Comparison of ENCODE assay signal across 18 cellular contexts in genomic region chr11:1565173-1565903, GRCh38. TPM values are rescaled to one million over a fixed set of nuclear protein-coding genes. Genes with fewer than 3 reads are reported as not detected.
DNase-seq lines count a peak whose midpoint lies in the region; ATAC-seq, FAIRE-seq and TF ChIP-seq lines count a peak whose summit lies in the region.
"Had no signal": no experiment of that assay in that cellular context is flagged by ENCODE, and none has a peak within 500 bp of the region (broad histone marks: within the 10 kb centered on the region; RNA-seq: fewer than 3 reads in every experiment).

No MANE protein-coding gene starts in this region.

- TF ChIP-seq EP300 in HepG2 (IDR thresholded peaks at IDR 0.05; ENCODE audit: low read depth in 2 of 2, low read length in 2 of 2) (no peak), HepG2 (CRISPR knock-in tag; IDR thresholded peaks at IDR 0.05; ENCODE audit: borderline replicate concordance) (no peak)

- POLR2A ChIA-PET in HepG2 (lab: Yijun Ruan, JAX): no interaction called here

- in situ Hi-C loops in HepG2 (cut with HindIII; ENCODE audit: extremely low pct_ligation_motif_present, low pct_unique_long_range_greater_than_20kb): no loop called here

- H3K9me3 ChIP-seq in HepG2 (ENCODE audit: low read length) (no peaks in the 10 kb centered on the region), right lobe of liver (no peaks in the 10 kb centered on the region), osteoblast (ENCODE audit: low read depth, low read length) (no peaks in the 10 kb centered on the region), kidney (ENCODE audit: control insufficient read depth in 1 of 2, low read length in 2 of 2) (no peaks in the 10 kb centered on the region)

- H3K4me1 ChIP-seq in HepG2 (ENCODE audit: insufficient read depth, low read length) (peaks cover 22% of the 10 kb centered on the region), right lobe of liver (no peaks in the 10 kb centered on the region), osteoblast (ENCODE audit: insufficient read depth, low read length) (no peaks in the 10 kb centered on the region), kidney (ENCODE audit: control insufficient read depth in 1 of 2, insufficient read depth in 1 of 2, low read depth in 1 of 2, low read length in 2 of 2) (peaks cover 0 to 6% of the 10 kb centered on the region in 2 donors)

- CTCF ChIA-PET in HepG2 (lab: Yijun Ruan, JAX; ENCODE audit: low intra/inter-chr PET ratio, low total read pairs): no interaction called here

- H3K36me3 ChIP-seq in HepG2 (replicated peaks in 1 of 2; ENCODE audit: control insufficient read depth in 1 of 2, insufficient read depth in 2 of 2, low read length in 2 of 2) (peaks cover 0 to 1% of the 10 kb centered on the region in 2 experiments; a peak in 1 of 5 replicates), right lobe of liver (no peaks in the 10 kb centered on the region), osteoblast (ENCODE audit: insufficient read depth, low read length) (no peaks in the 10 kb centered on the region), kidney (ENCODE audit: control insufficient read depth in 1 of 2, insufficient read depth in 2 of 2, low read length in 2 of 2) (no peaks in the 10 kb centered on the region)

- TF ChIP-seq RAD21 in HepG2 (CRISPR knock-in tag; IDR thresholded peaks at IDR 0.05): no peak

- TF ChIP-seq POLR2A in HepG2 (IDR thresholded peaks at IDR 0.05; ENCODE audit: insufficient read depth in 1 of 2, low read depth in 2 of 2, low read length in 2 of 2) (no peak), right lobe of liver (IDR thresholded peaks at IDR 0.05) (no peak)

- FAIRE-seq in HepG2 (lab: Jason Lieb, UNC) (no peak), kidney (lab: Jason Lieb, UNC) (no peak)
- FAIRE-seq: frontal cortex had no signal

- BruUV-seq in HepG2 (replicated peaks; lab: Mats Ljungman, UMichigan): no TSS peak

- no peak overlapping the region for H3K9ac ChIP-seq in HepG2 (ENCODE audit: insufficient read depth, low read depth, low read length)
- no peak overlapping the region for H3K9ac ChIP-seq in kidney (ENCODE audit: low read length in 2 of 2)

- no peak overlapping the region for H3K4me2 ChIP-seq in HepG2 (ENCODE audit: low read depth, low read length)
- H3K4me2 ChIP-seq in osteoblast (ENCODE audit: insufficient read depth, low read length): no peak overlapping the region

- H3K4me3 ChIP-seq in HepG2 (replicated peaks in 1 of 3; ENCODE audit: insufficient read depth in 1 of 3, low read depth in 2 of 3, low read length in 3 of 3) (no peak overlapping the region), right lobe of liver (no peak overlapping the region), osteoblast (ENCODE audit: insufficient read depth, low read length) (no peak overlapping the region), kidney (ENCODE audit: low read length in 2 of 2) (no peak overlapping the region)

- H3K79me2 ChIP-seq in HepG2 (ENCODE audit: insufficient read depth, low read length) (no peaks in the 10 kb centered on the region), osteoblast (ENCODE audit: insufficient read depth, low read length) (no peaks in the 10 kb centered on the region)

- TF ChIP-seq CTCF in HepG2 (CRISPR knock-in tag; IDR thresholded peaks at IDR 0.05): no peak
- TF ChIP-seq CTCF in right lobe of liver (IDR thresholded peaks at IDR 0.05): no peak
- TF ChIP-seq CTCF in osteoblast (IDR thresholded peaks at IDR 0.05; ENCODE audit: extremely low read depth, low read depth, low read length): no peak
- TF ChIP-seq CTCF in kidney (IDR thresholded peaks at IDR 0.05; ENCODE audit: borderline replicate concordance, extremely low read depth, insufficient read depth): no peak

- WGBS in HepG2 (ENCODE audit: low lambda C conversion rate): 100% methylated on average over 1 of the region's 28 CpGs
- no CpG with 5 or more reads among the region's 28 CpGs for WGBS in right lobe of liver (ENCODE audit: insufficient coverage, low coverage, low lambda C conversion rate, missing lambda C conversion rate)

- DNase-seq in HepG2 (ENCODE audit: low spot score) (no peak), right lobe of liver (no peak), epidermal melanocyte (ENCODE audit: insufficient read length, low spot score) (peak; percentile 14), osteoblast (ENCODE audit: insufficient read length, low spot score, missing footprints) (peak; percentile 83), kidney (no peak), NOMO-1 treated with dmso at 0.1 percent for 144 hours (lab: John Stamatoyannopoulos, UW; ENCODE audit: unreplicated experiment) (no peak), NCI-H345 treated with DMSO at 0.1 percent for 48 hours (lab: John Stamatoyannopoulos, UW; ENCODE audit: unreplicated experiment) (no peak)
- DNase-seq in activated CD4-positive, alpha-beta T cell treated with anti-CD3 and anti-CD28 coated beads for 4 hours: no peak
- DNase-seq: activated CD8-positive, alpha-beta memory T cell treated with anti-CD3 and anti-CD28 coated beads for 24 hours; trophoblast cell had no signal

- H4K20me1 ChIP-seq in HepG2 (ENCODE audit: insufficient read depth, low read length) (peaks cover 30% of the 10 kb centered on the region; the same call in 1 of the 2 replicates), osteoblast (ENCODE audit: insufficient read depth, low read length) (peaks cover 34% of the 10 kb centered on the region)

- ATAC-seq in HepG2: no peak
- no peak for ATAC-seq in right lobe of liver
- ATAC-seq: activated T-helper 17 cell treated with anti-CD3 and anti-CD28 coated beads, Interleukin-2, amount 50 U/mL, for 72 hours had no signal

- H2AFZ ChIP-seq in HepG2 (ENCODE audit: low read length) (no peak overlapping the region), osteoblast (ENCODE audit: low read length) (no peak overlapping the region)

- intact Hi-C loops in HepG2 (cut with micrococcal nuclease; ENCODE audit: unreplicated experiment): no loop called here
- intact Hi-C loops in right lobe of liver (cut with DNase I): no loop called here
- intact Hi-C loops in kidney (cut with DNase I): no loop called here

- H3K27me3 ChIP-seq in HepG2 (ENCODE audit: control insufficient read depth in 1 of 2, insufficient read depth in 2 of 2, low read length in 2 of 2): no peaks in the 10 kb centered on the region
- no peaks in the 10 kb centered on the region for H3K27me3 ChIP-seq in right lobe of liver
- no peaks in the 10 kb centered on the region for H3K27me3 ChIP-seq in osteoblast (ENCODE audit: insufficient read depth, low read length)

- H3K27ac ChIP-seq in HepG2 (ENCODE audit: extremely low read length, insufficient read depth, low read length) (no peak overlapping the region), right lobe of liver (no peak overlapping the region), osteoblast (ENCODE audit: low read depth, low read length) (no peak overlapping the region), kidney (ENCODE audit: low read depth in 2 of 2, low read length in 2 of 2) (no peak overlapping the region)
- H3K27ac ChIP-seq: epithelial cell of prostate had no signal

RNA-seq across cellular contexts. Expression of gene DUSP8, which starts 6.7 kb away (rescaled TPM):
- total RNA-seq in HepG2 (2016; rRNA removed; fragmentation: Illumina TruSeq; extraction: Trizol) (0.95 and 1.8 TPM in 2 replicates), right lobe of liver (10 to 100 TPM in 2 of 6 experiments, 1 to 10 TPM in 2, under 1 TPM in 2; 0.22 to 13.7 (median 4.4) TPM), osteoblast (under 0.01 TPM in 2 replicates), kidney (9.1 TPM)
- total RNA-seq in HepG2 (2016; cell fraction: cytosol; rRNA removed; fragmentation: Illumina TruSeq; extraction: Trizol; ENCODE audit: low read depth): 0.30 and 0.62 TPM in 2 replicates
- 1.1 and 2.2 TPM in 2 replicates for total RNA-seq in HepG2 (2016; cell fraction: insoluble cytoplasmic fraction; rRNA removed; fragmentation: Illumina TruSeq; extraction: Trizol)
- 1.2 and 1.3 TPM in 2 replicates for total RNA-seq in HepG2 (2016; cell fraction: membrane; rRNA removed; fragmentation: Illumina TruSeq; extraction: Trizol)
- 1.1 and 1.3 TPM in 2 replicates for total RNA-seq in HepG2 (2016; cell fraction: nucleus; rRNA removed; fragmentation: Illumina TruSeq; extraction: Trizol)
- polyA plus RNA-seq in HepG2 (2011; rRNA removed) (8.0 and 15.4 TPM in 2 replicates), kidney (ENCODE audit: insufficient read depth, low read depth, low replicate concordance) (1.9 TPM)
- 7.3 and 9.2 TPM in 2 replicates for polyA plus RNA-seq in HepG2 (2011; cell fraction: cytosol; rRNA removed)
- 11.7 and 12.2 TPM in 2 replicates for polyA plus RNA-seq in HepG2 (2011; cell fraction: nucleus; rRNA removed)
- 13.2 and 23.6 TPM in 2 replicates for polyA plus RNA-seq in HepG2 (2012)
- polyA plus RNA-seq in HepG2 (2016; cell fraction: cytosol; fragmentation: Illumina TruSeq; extraction: Trizol; ENCODE audit: low read depth): 0.49 and 1.5 TPM in 2 replicates
- polyA plus RNA-seq in HepG2 (2016; cell fraction: insoluble cytoplasmic fraction; fragmentation: Illumina TruSeq; extraction: Trizol; ENCODE audit: low read depth): 3.4 and 4.9 TPM in 2 replicates
- polyA plus RNA-seq in HepG2 (2016; cell fraction: membrane; fragmentation: Illumina TruSeq; extraction: Trizol; ENCODE audit: low read depth): 2.0 and 2.8 TPM in 2 replicates
- polyA plus RNA-seq in HepG2 (2016; cell fraction: nucleus; fragmentation: Illumina TruSeq; extraction: Trizol; ENCODE audit: insufficient read depth, low read depth): 5.9 and 6.8 TPM in 2 replicates
- polyA minus RNA-seq in HepG2 (2011; rRNA and poly(A)+ RNA removed; ENCODE audit: low replicate concordance): 5.4 and 14.1 TPM in 2 replicates
- polyA minus RNA-seq in HepG2 (2011; cell fraction: cytosol; rRNA and poly(A)+ RNA removed): 4.0 and 5.3 TPM in 2 replicates
- polyA minus RNA-seq in HepG2 (2011; cell fraction: nucleus; rRNA and poly(A)+ RNA removed): 0.90 and 3.0 TPM in 2 replicates

RNA-seq across cellular contexts. Expression of gene KRTAP5-1, which starts 19.7 kb away (rescaled TPM):
- total RNA-seq in HepG2 (2016; rRNA removed; fragmentation: Illumina TruSeq; extraction: Trizol) (not detected in 2 replicates), right lobe of liver (not detected), osteoblast (not detected in 2 replicates), kidney (not detected)
- total RNA-seq in HepG2 (2016; cell fraction: cytosol; rRNA removed; fragmentation: Illumina TruSeq; extraction: Trizol; ENCODE audit: low read depth): not detected in 2 replicates
- total RNA-seq in HepG2 (2016; cell fraction: insoluble cytoplasmic fraction; rRNA removed; fragmentation: Illumina TruSeq; extraction: Trizol): not detected in 2 replicates
- not detected in 2 replicates for total RNA-seq in HepG2 (2016; cell fraction: membrane; rRNA removed; fragmentation: Illumina TruSeq; extraction: Trizol)
- not detected in 2 replicates for total RNA-seq in HepG2 (2016; cell fraction: nucleus; rRNA removed; fragmentation: Illumina TruSeq; extraction: Trizol)
- polyA plus RNA-seq in HepG2 (2011; rRNA removed) (not detected in 2 replicates), kidney (ENCODE audit: insufficient read depth, low read depth, low replicate concordance) (not detected)
- polyA plus RNA-seq in HepG2 (2011; cell fraction: cytosol; rRNA removed): not detected in 2 replicates
- polyA plus RNA-seq in HepG2 (2011; cell fraction: nucleus; rRNA removed): not detected in 2 replicates
- 0.25 and 0.99 TPM in 2 replicates for polyA plus RNA-seq in HepG2 (2012)
- polyA plus RNA-seq in HepG2 (2016; cell fraction: cytosol; fragmentation: Illumina TruSeq; extraction: Trizol; ENCODE audit: low read depth): not detected in 2 replicates
- polyA plus RNA-seq in HepG2 (2016; cell fraction: insoluble cytoplasmic fraction; fragmentation: Illumina TruSeq; extraction: Trizol; ENCODE audit: low read depth): not detected in 2 replicates
- not detected in 2 replicates for polyA plus RNA-seq in HepG2 (2016; cell fraction: membrane; fragmentation: Illumina TruSeq; extraction: Trizol; ENCODE audit: low read depth)
- polyA plus RNA-seq in HepG2 (2016; cell fraction: nucleus; fragmentation: Illumina TruSeq; extraction: Trizol; ENCODE audit: insufficient read depth, low read depth): not detected in 2 replicates
- not detected in 2 replicates for polyA minus RNA-seq in HepG2 (2011; rRNA and poly(A)+ RNA removed; ENCODE audit: low replicate concordance)
- not detected in 2 replicates for polyA minus RNA-seq in HepG2 (2011; cell fraction: cytosol; rRNA and poly(A)+ RNA removed)
- not detected in 2 replicates for polyA minus RNA-seq in HepG2 (2011; cell fraction: nucleus; rRNA and poly(A)+ RNA removed)
- total RNA-seq: activated T-helper 17 cell treated with anti-CD3 and anti-CD28 coated beads, Interleukin-2, amount 50 U/mL, for 72 hours; CD4-positive, alpha-beta memory T cell; frontal cortex; MCF 10A; myocyte; T-helper 1 cell treated with Interleukin-12 subunit alpha and Interleukin-12 subunit beta and Interleukin-4 antibody, amounts not matched to agents 30 ng/mL and 1 ng/mL, for 36 hours had no signal
- polyA plus RNA-seq: adipose tissue had no signal

RNA-seq across cellular contexts. Expression of gene KRTAP5-2, which starts 32.8 kb away (rescaled TPM):
- total RNA-seq in HepG2 (2016; rRNA removed; fragmentation: Illumina TruSeq; extraction: Trizol): not detected in 2 replicates
- not detected in 2 replicates for total RNA-seq in HepG2 (2016; cell fraction: cytosol; rRNA removed; fragmentation: Illumina TruSeq; extraction: Trizol; ENCODE audit: low read depth)
- not detected in 2 replicates for total RNA-seq in HepG2 (2016; cell fraction: insoluble cytoplasmic fraction; rRNA removed; fragmentation: Illumina TruSeq; extraction: Trizol)
- total RNA-seq in HepG2 (2016; cell fraction: membrane; rRNA removed; fragmentation: Illumina TruSeq; extraction: Trizol): not detected in 2 replicates
- not detected in 2 replicates for total RNA-seq in HepG2 (2016; cell fraction: nucleus; rRNA removed; fragmentation: Illumina TruSeq; extraction: Trizol)
- not detected in 2 replicates for polyA plus RNA-seq in HepG2 (2011; rRNA removed)
- not detected in 2 replicates for polyA plus RNA-seq in HepG2 (2011; cell fraction: cytosol; rRNA removed)
- polyA plus RNA-seq in HepG2 (2011; cell fraction: nucleus; rRNA removed): not detected in 2 replicates
- 0.29 and 0.55 TPM in 2 replicates for polyA plus RNA-seq in HepG2 (2012)
- not detected in 2 replicates for polyA plus RNA-seq in HepG2 (2016; cell fraction: cytosol; fragmentation: Illumina TruSeq; extraction: Trizol; ENCODE audit: low read depth)
- polyA plus RNA-seq in HepG2 (2016; cell fraction: insoluble cytoplasmic fraction; fragmentation: Illumina TruSeq; extraction: Trizol; ENCODE audit: low read depth): not detected in 2 replicates
- not detected in 2 replicates for polyA plus RNA-seq in HepG2 (2016; cell fraction: membrane; fragmentation: Illumina TruSeq; extraction: Trizol; ENCODE audit: low read depth)
- not detected in 2 replicates for polyA plus RNA-seq in HepG2 (2016; cell fraction: nucleus; fragmentation: Illumina TruSeq; extraction: Trizol; ENCODE audit: insufficient read depth, low read depth)
- polyA minus RNA-seq in HepG2 (2011; rRNA and poly(A)+ RNA removed; ENCODE audit: low replicate concordance): 0.21 TPM in 1 of 2 replicates, not detected in the other
- polyA minus RNA-seq in HepG2 (2011; cell fraction: cytosol; rRNA and poly(A)+ RNA removed): not detected in 2 replicates
- polyA minus RNA-seq in HepG2 (2011; cell fraction: nucleus; rRNA and poly(A)+ RNA removed): not detected in 2 replicates
- not detected for total RNA-seq in right lobe of liver
- total RNA-seq in osteoblast: not detected in 2 replicates
- total RNA-seq in kidney: not detected
- not detected for polyA plus RNA-seq in kidney (ENCODE audit: insufficient read depth, low read depth, low replicate concordance)
- total RNA-seq: activated T-helper 17 cell treated with anti-CD3 and anti-CD28 coated beads, Interleukin-2, amount 50 U/mL, for 72 hours; CD4-positive, alpha-beta memory T cell; frontal cortex; MCF 10A; myocyte; T-helper 1 cell treated with Interleukin-12 subunit alpha and Interleukin-12 subunit beta and Interleukin-4 antibody, amounts not matched to agents 30 ng/mL and 1 ng/mL, for 36 hours had no signal
- polyA plus RNA-seq: CD4-positive, alpha-beta memory T cell had no signal

RNA-seq across cellular contexts. Expression of gene KRTAP5-3, which starts 42.9 kb away (rescaled TPM):
- not detected in 2 replicates for total RNA-seq in HepG2 (2016; rRNA removed; fragmentation: Illumina TruSeq; extraction: Trizol)
- total RNA-seq in HepG2 (2016; cell fraction: cytosol; rRNA removed; fragmentation: Illumina TruSeq; extraction: Trizol; ENCODE audit: low read depth): not detected in 2 replicates
- total RNA-seq in HepG2 (2016; cell fraction: insoluble cytoplasmic fraction; rRNA removed; fragmentation: Illumina TruSeq; extraction: Trizol): not detected in 2 replicates
- not detected in 2 replicates for total RNA-seq in HepG2 (2016; cell fraction: membrane; rRNA removed; fragmentation: Illumina TruSeq; extraction: Trizol)
- total RNA-seq in HepG2 (2016; cell fraction: nucleus; rRNA removed; fragmentation: Illumina TruSeq; extraction: Trizol): not detected in 2 replicates
- not detected in 2 replicates for polyA plus RNA-seq in HepG2 (2011; rRNA removed)
- not detected in 2 replicates for polyA plus RNA-seq in HepG2 (2011; cell fraction: cytosol; rRNA removed)
- not detected in 2 replicates for polyA plus RNA-seq in HepG2 (2011; cell fraction: nucleus; rRNA removed)
- not detected in 2 replicates for polyA plus RNA-seq in HepG2 (2012)
- polyA plus RNA-seq in HepG2 (2016; cell fraction: cytosol; fragmentation: Illumina TruSeq; extraction: Trizol; ENCODE audit: low read depth): not detected in 2 replicates
- not detected in 2 replicates for polyA plus RNA-seq in HepG2 (2016; cell fraction: insoluble cytoplasmic fraction; fragmentation: Illumina TruSeq; extraction: Trizol; ENCODE audit: low read depth)
- not detected in 2 replicates for polyA plus RNA-seq in HepG2 (2016; cell fraction: membrane; fragmentation: Illumina TruSeq; extraction: Trizol; ENCODE audit: low read depth)
- polyA plus RNA-seq in HepG2 (2016; cell fraction: nucleus; fragmentation: Illumina TruSeq; extraction: Trizol; ENCODE audit: insufficient read depth, low read depth): not detected in 2 replicates
- not detected in 2 replicates for polyA minus RNA-seq in HepG2 (2011; rRNA and poly(A)+ RNA removed; ENCODE audit: low replicate concordance)
- polyA minus RNA-seq in HepG2 (2011; cell fraction: cytosol; rRNA and poly(A)+ RNA removed): not detected in 2 replicates
- not detected in 2 replicates for polyA minus RNA-seq in HepG2 (2011; cell fraction: nucleus; rRNA and poly(A)+ RNA removed)
- total RNA-seq in right lobe of liver: not detected
- not detected in 2 replicates for total RNA-seq in osteoblast
- not detected for total RNA-seq in kidney
- polyA plus RNA-seq in kidney (ENCODE audit: insufficient read depth, low read depth, low replicate concordance): not detected
- total RNA-seq: activated T-helper 17 cell treated with anti-CD3 and anti-CD28 coated beads, Interleukin-2, amount 50 U/mL, for 72 hours; CD4-positive, alpha-beta memory T cell; frontal cortex; MCF 10A; myocyte; T-helper 1 cell treated with Interleukin-12 subunit alpha and Interleukin-12 subunit beta and Interleukin-4 antibody, amounts not matched to agents 30 ng/mL and 1 ng/mL, for 36 hours had no signal
- polyA plus RNA-seq: adipose tissue; CD4-positive, alpha-beta memory T cell had no signal

RNA-seq across cellular contexts. Expression of gene KRTAP5-4, which starts 56.6 kb away (rescaled TPM):
- total RNA-seq in HepG2 (2016; rRNA removed; fragmentation: Illumina TruSeq; extraction: Trizol) (not detected in 2 replicates), right lobe of liver (not detected), osteoblast (not detected in 2 replicates), kidney (not detected)
- not detected in 2 replicates for total RNA-seq in HepG2 (2016; cell fraction: cytosol; rRNA removed; fragmentation: Illumina TruSeq; extraction: Trizol; ENCODE audit: low read depth)
- not detected in 2 replicates for total RNA-seq in HepG2 (2016; cell fraction: insoluble cytoplasmic fraction; rRNA removed; fragmentation: Illumina TruSeq; extraction: Trizol)
- total RNA-seq in HepG2 (2016; cell fraction: membrane; rRNA removed; fragmentation: Illumina TruSeq; extraction: Trizol): not detected in 2 replicates
- total RNA-seq in HepG2 (2016; cell fraction: nucleus; rRNA removed; fragmentation: Illumina TruSeq; extraction: Trizol): not detected in 2 replicates
- polyA plus RNA-seq in HepG2 (2011; rRNA removed) (not detected in 2 replicates), kidney (ENCODE audit: insufficient read depth, low read depth, low replicate concordance) (not detected)
- not detected in 2 replicates for polyA plus RNA-seq in HepG2 (2011; cell fraction: cytosol; rRNA removed)
- 0.16 TPM in 1 of 2 replicates, not detected in the other for polyA plus RNA-seq in HepG2 (2011; cell fraction: nucleus; rRNA removed)
- polyA plus RNA-seq in HepG2 (2012): not detected in 2 replicates
- polyA plus RNA-seq in HepG2 (2016; cell fraction: cytosol; fragmentation: Illumina TruSeq; extraction: Trizol; ENCODE audit: low read depth): not detected in 2 replicates
- not detected in 2 replicates for polyA plus RNA-seq in HepG2 (2016; cell fraction: insoluble cytoplasmic fraction; fragmentation: Illumina TruSeq; extraction: Trizol; ENCODE audit: low read depth)
- not detected in 2 replicates for polyA plus RNA-seq in HepG2 (2016; cell fraction: membrane; fragmentation: Illumina TruSeq; extraction: Trizol; ENCODE audit: low read depth)
- polyA plus RNA-seq in HepG2 (2016; cell fraction: nucleus; fragmentation: Illumina TruSeq; extraction: Trizol; ENCODE audit: insufficient read depth, low read depth): not detected in 2 replicates
- not detected in 2 replicates for polyA minus RNA-seq in HepG2 (2011; rRNA and poly(A)+ RNA removed; ENCODE audit: low replicate concordance)
- not detected in 2 replicates for polyA minus RNA-seq in HepG2 (2011; cell fraction: cytosol; rRNA and poly(A)+ RNA removed)
- not detected in 2 replicates for polyA minus RNA-seq in HepG2 (2011; cell fraction: nucleus; rRNA and poly(A)+ RNA removed)
- total RNA-seq: activated T-helper 17 cell treated with anti-CD3 and anti-CD28 coated beads, Interleukin-2, amount 50 U/mL, for 72 hours; CD4-positive, alpha-beta memory T cell; frontal cortex; MCF 10A; myocyte; T-helper 1 cell treated with Interleukin-12 subunit alpha and Interleukin-12 subunit beta and Interleukin-4 antibody, amounts not matched to agents 30 ng/mL and 1 ng/mL, for 36 hours had no signal
- polyA plus RNA-seq: adipose tissue; CD4-positive, alpha-beta memory T cell had no signal

Comparison
In these comparisons a context has a peak if more than half of its experiments do, and no peak if none do; other contexts are left out.
1. DNase-seq: peak in epidermal melanocyte (single experiment) and osteoblast (single experiment); none in HepG2 (single experiment), right lobe of liver (0 of 3), activated CD4-positive, alpha-beta T cell treated with anti-CD3 and anti-CD28 coated beads for 4 hours (0 of 2), kidney (single experiment), NOMO-1 treated with dmso at 0.1 percent for 144 hours (single experiment) and NCI-H345 treated with DMSO at 0.1 percent for 48 hours (single experiment).